ENCODE assay signal across 9 cellular contexts in the genomic region with DNA sequence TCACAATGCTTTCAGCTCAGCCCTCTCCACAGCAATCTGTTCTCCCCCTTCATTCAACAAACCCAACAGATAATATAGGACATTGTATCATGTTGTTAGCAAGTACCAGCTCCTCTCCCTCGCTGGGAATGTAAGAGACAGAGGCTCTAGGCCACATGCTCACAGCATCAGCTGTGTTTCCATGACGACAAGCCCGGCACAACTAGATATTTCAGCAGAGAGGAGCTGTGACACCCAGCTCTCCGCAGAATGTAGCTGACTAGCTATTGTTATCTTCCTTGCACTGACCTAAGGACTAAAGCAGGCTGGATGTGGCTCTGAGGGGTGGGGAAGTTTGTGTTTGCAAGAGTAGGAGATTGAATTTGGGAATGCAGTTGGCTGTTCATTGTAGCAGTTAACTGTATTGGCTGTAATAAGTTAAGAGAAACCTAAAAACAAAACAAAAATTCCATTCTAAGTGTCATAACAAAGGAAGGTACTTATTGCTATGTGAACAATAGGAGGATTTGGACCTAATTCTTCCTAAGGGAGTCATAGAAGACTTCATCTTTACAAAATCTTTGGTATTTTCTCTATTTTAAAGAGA. TPM values are rescaled to one million over a fixed set of nuclear protein-coding genes. Genes with fewer than 3 reads are reported as not detected.
A peak's percentile ranks its signal among the peaks of the same experiment; 100 is the strongest.
DNase-seq lines count a peak whose midpoint lies in the region; ATAC-seq, FAIRE-seq and TF ChIP-seq lines count a peak whose summit lies in the region.
"Had no signal": no experiment of that assay in that cellular context is flagged by ENCODE, and none has a peak within 500 bp of the region (broad histone marks: within the 10 kb centered on the region; RNA-seq: fewer than 3 reads in every experiment).

No MANE protein-coding gene starts in this region.

- no peak for FAIRE-seq in pancreas (lab: Jason Lieb, UNC)

- H3K4me1 ChIP-seq in A673 (ENCODE audit: insufficient read depth, low read length, poor library complexity, severe bottlenecking) = no peaks in the 10 kb centered on the region
- H3K4me1 ChIP-seq in pancreas = no peaks in the 10 kb centered on the region
- H3K4me1 ChIP-seq in colonic mucosa = no peaks in the 10 kb centered on the region

- H3K4me3 ChIP-seq in A673 (ENCODE audit: low read depth, low read length, poor library complexity, severe bottlenecking) = no peak overlapping the region
- no peak overlapping the region for H3K4me3 ChIP-seq in pancreas
- H3K4me3 ChIP-seq in colonic mucosa = no peak overlapping the region

- POLR2A ChIA-PET in A673 (lab: Charles Lee; ENCODE audit: low non-redundant PET) (no interaction called here), RWPE1 (lab: Yijun Ruan, JAX; ENCODE audit: low non-redundant PET) (no interaction called here)

- H3K27me3 ChIP-seq in A673 (replicated peaks; ENCODE audit: insufficient read depth, low read depth, low read length, poor library complexity) (no peaks in the 10 kb centered on the region), pancreas (no peaks in the 10 kb centered on the region), colonic mucosa (no peaks in the 10 kb centered on the region)

- WGBS in pancreas, 2 donors = 77 to 79% methylated on average over 4 of the region's 4 CpGs

- H3K9ac ChIP-seq in colonic mucosa (ENCODE audit: low read depth in 2 of 2, low read length in 2 of 2) = no peak overlapping the region

- intact Hi-C loops in A673 (cut with micrococcal nuclease; ENCODE audit: unreplicated experiment) = no loop called here
- intact Hi-C loops in pancreas (cut with DNase I) = no loop called here
- intact Hi-C loops in colonic mucosa (cut with DNase I) = no loop called here

- DNase-seq in A673 (ENCODE audit: low spot score) (peak; percentile 12), NCI-H1105 (lab: John Stamatoyannopoulos, UW) (peak; percentile 6), dedifferentiated amniotic fluid mesenchymal stem cell (ENCODE audit: extremely low spot score) (peak; percentile 83), iris pigment epithelial cell (ENCODE audit: low read depth) (peak; percentile 85), pancreas (no peak), colonic mucosa (no peak), RWPE1 (ENCODE audit: low spot score) (no peak)

- ATAC-seq in pancreas (no peak), HG03097 (IDR thresholded peaks at IDR 0.05; ENCODE audit: low FRiP score, unreplicated experiment) (no peak)

- no peak overlapping the region for H3K27ac ChIP-seq in A673 (ENCODE audit: low read depth, low read length, poor library complexity, severe bottlenecking)
- H3K27ac ChIP-seq in pancreas = no peak overlapping the region
- H3K27ac ChIP-seq in colonic mucosa = no peak overlapping the region
- H3K27ac ChIP-seq in RWPE1 = no peak overlapping the region
- H3K27ac ChIP-seq: epithelial cell of prostate had no signal

- TF ChIP-seq CTCF in A673 (conservative IDR thresholded peaks at IDR 0.05; ENCODE audit: low read depth, low read length) (no peak), pancreas (IDR thresholded peaks at IDR 0.05) (no peak), colonic mucosa (IDR thresholded peaks at IDR 0.05) (no peak), RWPE1 (conservative IDR thresholded peaks at IDR 0.05; ENCODE audit: low read depth) (no peak)

- H3K9me3 ChIP-seq in A673 (ENCODE audit: low read depth, low read length, poor library complexity, severe bottlenecking) (no peaks in the 10 kb centered on the region), pancreas (no peaks in the 10 kb centered on the region), colonic mucosa (no peaks in the 10 kb centered on the region)

- no TSS peak for BruUV-seq in A673 (replicated peaks; lab: Mats Ljungman, UMichigan)

- H3K36me3 ChIP-seq in A673 (ENCODE audit: insufficient read depth, low read length, poor library complexity, severe bottlenecking) = no peaks in the 10 kb centered on the region
- H3K36me3 ChIP-seq in pancreas = no peaks in the 10 kb centered on the region
- H3K36me3 ChIP-seq in colonic mucosa = no peaks in the 10 kb centered on the region

- CTCF ChIA-PET in A673 (lab: Charles Lee) (interaction anchor here (0.9 kb wide), 1 partner anchor 87 kb away, joined by 3 read pairs; no protein-coding TSS in a partner anchor), RWPE1 (lab: Yijun Ruan, JAX) (interaction anchor here (0.5 to 0.7 kb wide), 2 partner anchors 23 to 38 kb away, joined by 3 to 4 read pairs; no protein-coding TSS in a partner anchor)

RNA-seq across cellular contexts. Expression of gene RRAS2, which starts 28.0 kb away (rescaled TPM):
- 23.3 and 24.8 TPM in 2 replicates for total RNA-seq in A673 (2021)
- 10 to 100 TPM; 14.0 to 21.8 (median 15.6) TPM for total RNA-seq in pancreas
- 10 to 100 TPM in 1 of 2 donors, 1 to 10 TPM in 1; 9.0 to 10.2 TPM for polyA plus RNA-seq in pancreas
- total RNA-seq in colonic mucosa = 10 to 100 TPM; 26.9 to 44.0 TPM

Comparison
In these comparisons a context has a peak if more than half of its experiments do, and no peak if none do; other contexts are left out.
1. DNase-seq: peak in A673 (single experiment), NCI-H1105 (single experiment), dedifferentiated amniotic fluid mesenchymal stem cell (single experiment) and iris pigment epithelial cell (single experiment); none in pancreas (0 of 6), colonic mucosa (single experiment) and RWPE1 (single experiment).